In the genomic region with DNA sequence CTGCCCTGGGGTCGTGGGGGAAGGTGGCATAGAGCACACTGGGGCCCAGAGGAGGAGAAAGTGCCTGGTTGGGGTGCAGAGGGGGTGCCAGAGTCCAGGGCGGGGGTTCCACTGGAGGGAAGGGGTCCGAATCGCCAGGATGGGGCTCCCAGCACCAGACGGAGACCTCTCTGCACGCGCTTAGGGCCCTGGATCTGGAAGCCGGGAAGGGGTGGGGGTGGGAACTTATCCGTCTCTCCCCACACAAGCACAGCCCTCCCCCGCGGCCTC, we compare ENCODE assay signal across 1 cellular context.
A peak's percentile ranks its signal among the peaks of the same experiment; 100 is the strongest.
TF ChIP-seq lines count a peak whose summit lies in the region.

No MANE protein-coding gene starts in this region.

TF ChIP-seq in GM12878, 131 proteins besides CTCF, POLR2A, EP300 and RAD21:
- 0 out of 2 replicates have a peak, but pooled peaks have one; percentile 23 for TF ChIP-seq CHD2 (IDR thresholded peaks at IDR 0.05; ENCODE audit: borderline replicate concordance, low read depth, low read length)
- peak in 1 of 2 experiments; percentile 58; a peak in 1 of 3 replicates for TF ChIP-seq EGR1 (IDR thresholded peaks at IDR 0.05; ENCODE audit: borderline replicate concordance in 1 of 2, low read depth in 2 of 2, low read length in 2 of 2)
- TF ChIP-seq RCOR1 (conservative IDR thresholded peaks at IDR 0.05; ENCODE audit: low read depth, low read length), result no peak
- 0 out of 4 replicates have a peak, but pooled peaks of 1 of the 2 experiments have one; percentile 7 for TF ChIP-seq BHLHE40 (IDR thresholded peaks at IDR 0.05; ENCODE audit: borderline replicate concordance in 1 of 2, low read depth in 2 of 2, low read length in 1 of 2)
